Comparison of ENCODE assay signal across 1 cellular context in the genomic region with DNA sequence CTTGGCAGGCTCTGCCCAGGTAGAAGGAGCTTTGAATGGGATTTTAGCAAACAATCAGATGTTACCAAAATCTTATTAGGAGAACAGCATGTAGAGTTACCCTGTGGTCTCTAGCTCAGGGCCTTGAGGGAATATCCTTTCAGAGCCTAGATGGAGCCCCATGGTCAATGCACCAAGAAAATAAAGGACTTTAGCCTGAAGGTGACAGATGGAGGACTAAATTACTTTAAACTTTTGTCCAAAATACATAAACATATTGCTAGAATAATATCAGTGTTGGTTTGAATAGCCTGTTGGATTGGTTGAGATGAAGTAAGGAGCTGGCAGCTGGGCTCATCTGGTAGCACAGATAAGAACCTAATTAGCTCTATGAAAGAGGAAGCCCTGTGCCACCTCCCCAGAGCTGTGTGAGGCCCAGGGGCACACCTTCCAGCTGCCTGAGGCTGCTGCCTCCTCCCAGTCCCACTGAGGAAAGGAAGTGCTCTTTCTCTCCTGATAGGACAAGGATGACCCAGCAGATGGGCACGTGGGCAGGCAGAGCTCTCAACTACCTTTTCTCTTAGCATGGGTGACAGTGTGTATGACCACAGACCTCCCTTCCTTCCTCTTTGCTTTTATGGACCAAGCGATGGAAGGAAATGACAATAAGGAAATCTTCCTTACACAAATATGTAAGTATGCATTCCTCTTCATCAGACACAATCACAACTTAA.
TF ChIP-seq lines count a peak whose summit lies in the region.

No MANE protein-coding gene starts in this region.

TF ChIP-seq in GM23338, 12 proteins besides CTCF, POLR2A, EP300 and RAD21:
- TF ChIP-seq, protein P1, sequence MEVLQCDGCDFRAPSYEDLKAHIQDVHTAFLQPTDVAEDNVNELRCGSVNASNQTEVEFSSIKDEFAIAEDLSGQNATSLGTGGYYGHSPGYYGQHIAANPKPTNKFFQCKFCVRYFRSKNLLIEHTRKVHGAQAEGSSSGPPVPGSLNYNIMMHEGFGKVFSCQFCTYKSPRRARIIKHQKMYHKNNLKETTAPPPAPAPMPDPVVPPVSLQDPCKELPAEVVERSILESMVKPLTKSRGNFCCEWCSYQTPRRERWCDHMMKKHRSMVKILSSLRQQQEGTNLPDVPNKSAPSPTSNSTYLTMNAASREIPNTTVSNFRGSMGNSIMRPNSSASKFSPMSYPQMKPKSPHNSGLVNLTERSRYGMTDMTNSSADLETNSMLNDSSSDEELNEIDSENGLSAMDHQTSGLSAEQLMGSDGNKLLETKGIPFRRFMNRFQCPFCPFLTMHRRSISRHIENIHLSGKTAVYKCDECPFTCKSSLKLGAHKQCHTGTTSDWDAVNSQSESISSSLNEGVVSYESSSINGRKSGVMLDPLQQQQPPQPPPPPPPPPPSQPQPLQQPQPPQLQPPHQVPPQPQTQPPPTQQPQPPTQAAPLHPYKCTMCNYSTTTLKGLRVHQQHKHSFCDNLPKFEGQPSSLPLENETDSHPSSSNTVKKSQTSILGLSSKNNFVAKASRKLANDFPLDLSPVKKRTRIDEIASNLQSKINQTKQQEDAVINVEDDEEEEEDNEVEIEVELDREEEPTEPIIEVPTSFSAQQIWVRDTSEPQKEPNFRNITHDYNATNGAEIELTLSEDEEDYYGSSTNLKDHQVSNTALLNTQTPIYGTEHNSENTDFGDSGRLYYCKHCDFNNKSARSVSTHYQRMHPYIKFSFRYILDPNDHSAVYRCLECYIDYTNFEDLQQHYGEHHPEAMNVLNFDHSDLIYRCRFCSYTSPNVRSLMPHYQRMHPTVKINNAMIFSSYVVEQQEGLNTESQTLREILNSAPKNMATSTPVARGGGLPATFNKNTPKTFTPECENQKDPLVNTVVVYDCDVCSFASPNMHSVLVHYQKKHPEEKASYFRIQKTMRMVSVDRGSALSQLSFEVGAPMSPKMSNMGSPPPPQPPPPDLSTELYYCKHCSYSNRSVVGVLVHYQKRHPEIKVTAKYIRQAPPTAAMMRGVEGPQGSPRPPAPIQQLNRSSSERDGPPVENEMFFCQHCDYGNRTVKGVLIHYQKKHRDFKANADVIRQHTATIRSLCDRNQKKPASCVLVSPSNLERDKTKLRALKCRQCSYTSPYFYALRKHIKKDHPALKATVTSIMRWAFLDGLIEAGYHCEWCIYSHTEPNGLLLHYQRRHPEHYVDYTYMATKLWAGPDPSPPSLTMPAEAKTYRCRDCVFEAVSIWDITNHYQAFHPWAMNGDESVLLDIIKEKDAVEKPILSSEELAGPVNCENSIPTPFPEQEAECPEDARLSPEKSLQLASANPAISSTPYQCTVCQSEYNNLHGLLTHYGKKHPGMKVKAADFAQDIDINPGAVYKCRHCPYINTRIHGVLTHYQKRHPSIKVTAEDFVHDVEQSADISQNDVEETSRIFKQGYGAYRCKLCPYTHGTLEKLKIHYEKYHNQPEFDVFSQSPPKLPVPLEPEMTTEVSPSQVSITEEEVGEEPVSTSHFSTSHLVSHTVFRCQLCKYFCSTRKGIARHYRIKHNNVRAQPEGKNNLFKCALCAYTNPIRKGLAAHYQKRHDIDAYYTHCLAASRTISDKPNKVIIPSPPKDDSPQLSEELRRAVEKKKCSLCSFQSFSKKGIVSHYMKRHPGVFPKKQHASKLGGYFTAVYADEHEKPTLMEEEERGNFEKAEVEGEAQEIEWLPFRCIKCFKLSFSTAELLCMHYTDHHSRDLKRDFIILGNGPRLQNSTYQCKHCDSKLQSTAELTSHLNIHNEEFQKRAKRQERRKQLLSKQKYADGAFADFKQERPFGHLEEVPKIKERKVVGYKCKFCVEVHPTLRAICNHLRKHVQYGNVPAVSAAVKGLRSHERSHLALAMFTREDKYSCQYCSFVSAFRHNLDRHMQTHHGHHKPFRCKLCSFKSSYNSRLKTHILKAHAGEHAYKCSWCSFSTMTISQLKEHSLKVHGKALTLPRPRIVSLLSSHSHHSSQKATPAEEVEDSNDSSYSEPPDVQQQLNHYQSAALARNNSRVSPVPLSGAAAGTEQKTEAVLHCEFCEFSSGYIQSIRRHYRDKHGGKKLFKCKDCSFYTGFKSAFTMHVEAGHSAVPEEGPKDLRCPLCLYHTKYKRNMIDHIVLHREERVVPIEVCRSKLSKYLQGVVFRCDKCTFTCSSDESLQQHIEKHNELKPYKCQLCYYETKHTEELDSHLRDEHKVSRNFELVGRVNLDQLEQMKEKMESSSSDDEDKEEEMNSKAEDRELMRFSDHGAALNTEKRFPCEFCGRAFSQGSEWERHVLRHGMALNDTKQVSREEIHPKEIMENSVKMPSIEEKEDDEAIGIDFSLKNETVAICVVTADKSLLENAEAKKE (CRISPR knock-in tag; IDR thresholded peaks at IDR 0.05): no peak
- TF ChIP-seq CREB1 (CRISPR knock-in tag; IDR thresholded peaks at IDR 0.05; ENCODE audit: low read depth) (no peak), NANOG (IDR thresholded peaks at IDR 0.05; ENCODE audit: borderline replicate concordance) (no peak), ZNF331 (CRISPR knock-in tag; IDR thresholded peaks at IDR 0.05; ENCODE audit: low read depth) (no peak)
- TF ChIP-seq, protein P2, sequence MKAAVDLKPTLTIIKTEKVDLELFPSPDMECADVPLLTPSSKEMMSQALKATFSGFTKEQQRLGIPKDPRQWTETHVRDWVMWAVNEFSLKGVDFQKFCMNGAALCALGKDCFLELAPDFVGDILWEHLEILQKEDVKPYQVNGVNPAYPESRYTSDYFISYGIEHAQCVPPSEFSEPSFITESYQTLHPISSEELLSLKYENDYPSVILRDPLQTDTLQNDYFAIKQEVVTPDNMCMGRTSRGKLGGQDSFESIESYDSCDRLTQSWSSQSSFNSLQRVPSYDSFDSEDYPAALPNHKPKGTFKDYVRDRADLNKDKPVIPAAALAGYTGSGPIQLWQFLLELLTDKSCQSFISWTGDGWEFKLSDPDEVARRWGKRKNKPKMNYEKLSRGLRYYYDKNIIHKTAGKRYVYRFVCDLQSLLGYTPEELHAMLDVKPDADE (IDR thresholded peaks at IDR 0.05): no peak
